Comparison of ENCODE assay signal across 8 cellular contexts in genomic region chr17:7834554-7834890, GRCh38. TPM values are rescaled to one million over a fixed set of nuclear protein-coding genes. Genes with fewer than 3 reads are reported as not detected.
DNase-seq lines count a peak whose midpoint lies in the region; ATAC-seq, FAIRE-seq and TF ChIP-seq lines count a peak whose summit lies in the region.

No MANE protein-coding gene starts in this region.

- peak overlapping the region; percentile 100 for H3K4me2 ChIP-seq in astrocyte (ENCODE audit: low read length)

- H3K9me3 Mint-ChIP-seq in astrocyte (ENCODE audit: unreplicated experiment): no peaks in the 10 kb centered on the region

- H3K9ac ChIP-seq in astrocyte (ENCODE audit: low read length) (peak overlapping the region; percentile 94), iPS-18a (ENCODE audit: low read length) (peak overlapping the region; percentile 47), skeletal muscle tissue (ENCODE audit: low read depth in 1 of 3, low read length in 3 of 3) (peak overlapping the region; percentile 95 to 99 (median 97))

- peak overlapping the region; percentile 98 for H3K27ac Mint-ChIP-seq in astrocyte (ENCODE audit: unreplicated experiment)

- H3K4me3 ChIP-seq in SJCRH30 (peak overlapping the region; percentile 72), astrocyte (ENCODE audit: insufficient read depth, low read depth, low read length) (peak overlapping the region; percentile 77), iPS-18a (ENCODE audit: low read length) (peak overlapping the region; percentile 58), skeletal muscle tissue (ENCODE audit: low read length in 3 of 3) (peak overlapping the region; percentile 83 to 97 (median 94))

- peaks cover 13% of the 10 kb centered on the region for H3K4me1 ChIP-seq in SJCRH30
- H3K4me1 ChIP-seq in astrocyte (ENCODE audit: insufficient read depth, low read length): peaks cover 46% of the 10 kb centered on the region
- peaks cover 22% of the 10 kb centered on the region for H3K4me1 ChIP-seq in iPS-18a (ENCODE audit: control insufficient read depth, low read depth, low read length)
- H3K4me1 ChIP-seq in skeletal muscle tissue (ENCODE audit: control insufficient read depth in 3 of 3, insufficient read depth in 3 of 3, low read length in 3 of 3): peaks cover 32 to 44% (median 34%) of the 10 kb centered on the region in 3 donors

- no peak overlapping the region for H3K27ac ChIP-seq in SJCRH30
- H3K27ac ChIP-seq in astrocyte (ENCODE audit: low read depth, low read length): peak overlapping the region; percentile 97
- H3K27ac ChIP-seq in iPS-18a (ENCODE audit: low read length): no peak overlapping the region
- peak overlapping the region; percentile 100 for H3K27ac ChIP-seq in skeletal muscle tissue (ENCODE audit: low read depth, low read length)

- H3K36me3 Mint-ChIP-seq in astrocyte (ENCODE audit: low read depth, unreplicated experiment): peaks cover 2% of the 10 kb centered on the region

- H3K36me3 ChIP-seq in SJCRH30: no peaks in the 10 kb centered on the region
- no peaks in the 10 kb centered on the region for H3K36me3 ChIP-seq in astrocyte (ENCODE audit: insufficient read depth, low read length)
- no peaks in the 10 kb centered on the region for H3K36me3 ChIP-seq in iPS-18a (ENCODE audit: control insufficient read depth, low read depth, low read length)
- H3K36me3 ChIP-seq in skeletal muscle tissue (ENCODE audit: control insufficient read depth in 3 of 3, insufficient read depth in 3 of 3, low read length in 3 of 3): no peaks in the 10 kb centered on the region

- peak overlapping the region; percentile 94 for H2AFZ ChIP-seq in astrocyte (ENCODE audit: low read depth, low read length)

- no peaks in the 10 kb centered on the region for H3K9me3 ChIP-seq in SJCRH30 (replicated peaks)
- H3K9me3 ChIP-seq in astrocyte (ENCODE audit: insufficient read depth, low read depth, low read length): no peaks in the 10 kb centered on the region
- H3K9me3 ChIP-seq in iPS-18a (ENCODE audit: control insufficient read depth, low read depth, low read length): no peaks in the 10 kb centered on the region
- no peaks in the 10 kb centered on the region for H3K9me3 ChIP-seq in skeletal muscle tissue (ENCODE audit: control insufficient read depth in 3 of 3, low read length in 3 of 3)

- peak; percentile 15 for ATAC-seq in GM19035 (IDR thresholded peaks at IDR 0.05; ENCODE audit: unreplicated experiment)
- no peak for ATAC-seq in GM21786 (IDR thresholded peaks at IDR 0.05; ENCODE audit: unreplicated experiment)
- no peak for ATAC-seq in GM18519 (IDR thresholded peaks at IDR 0.05; ENCODE audit: low FRiP score, unreplicated experiment)

- no peak for FAIRE-seq in astrocyte (lab: Jason Lieb, UNC)

- peaks cover 33% of the 10 kb centered on the region for H3K27me3 Mint-ChIP-seq in astrocyte (ENCODE audit: low read depth, unreplicated experiment)

- no peak for DNase-seq in SJCRH30
- DNase-seq in astrocyte (ENCODE audit: low read depth): no peak
- DNase-seq in epidermal melanocyte (ENCODE audit: insufficient read length, low spot score): no peak

- H3K27me3 ChIP-seq in SJCRH30 (no peaks in the 10 kb centered on the region), astrocyte (ENCODE audit: insufficient read depth, low read length) (peaks cover 6% of the 10 kb centered on the region), iPS-18a (ENCODE audit: control insufficient read depth, insufficient read depth, low read length) (peaks cover 43% of the 10 kb centered on the region), skeletal muscle tissue (ENCODE audit: control insufficient read depth in 3 of 3, insufficient read depth in 3 of 3, low read length in 3 of 3) (no peaks in the 10 kb centered on the region)

- peak overlapping the region; percentile 91 for H3K4me3 Mint-ChIP-seq in astrocyte (ENCODE audit: unreplicated experiment)

- TF ChIP-seq CTCF in astrocyte (IDR thresholded peaks at IDR 0.05; ENCODE audit: insufficient read depth, low read depth, low read length): no peak

- peaks cover 12% of the 10 kb centered on the region for H4K20me1 ChIP-seq in astrocyte (ENCODE audit: insufficient read depth, low read length)

- peaks cover 12% of the 10 kb centered on the region for H3K79me2 ChIP-seq in astrocyte (ENCODE audit: insufficient read depth, low read length)

- H3K4me1 Mint-ChIP-seq in astrocyte (ENCODE audit: low read depth, unreplicated experiment): peaks cover 22% of the 10 kb centered on the region

RNA-seq across cellular contexts. Expression of gene KDM6B, which starts 0.5 kb away (rescaled TPM):
- total RNA-seq in SJCRH30 (2014; rRNA removed; shearing (Covaris generic)): 6.4 and 9.0 TPM in 2 replicates
- total RNA-seq in astrocyte (50.4 and 54.1 TPM in 2 replicates), skeletal muscle tissue (2.6 TPM)

RNA-seq across cellular contexts. Expression of gene TMEM88, which starts 20.3 kb away (rescaled TPM):
- 0.36 and 0.63 TPM in 2 replicates for total RNA-seq in SJCRH30 (2014; rRNA removed; shearing (Covaris generic))
- total RNA-seq in astrocyte: 25.3 and 33.7 TPM in 2 replicates
- 7.3 TPM for total RNA-seq in skeletal muscle tissue

RNA-seq across cellular contexts. Expression of gene NAA38, which starts 22.8 kb away (rescaled TPM):
- total RNA-seq in SJCRH30 (2014; rRNA removed; shearing (Covaris generic)): 30.4 and 45.3 TPM in 2 replicates
- total RNA-seq in astrocyte (56.2 and 60.2 TPM in 2 replicates), skeletal muscle tissue (50.1 TPM)

RNA-seq across cellular contexts. Expression of gene CYB5D1, which starts 23.3 kb away (rescaled TPM):
- total RNA-seq in SJCRH30 (2014; rRNA removed; shearing (Covaris generic)): 3.5 and 5.3 TPM in 2 replicates
- total RNA-seq in astrocyte: 19.5 and 21.1 TPM in 2 replicates
- total RNA-seq in skeletal muscle tissue: 3.7 TPM

RNA-seq across cellular contexts. Expression of gene CHD3, which starts 54.1 kb away (rescaled TPM):
- 101 and 109 TPM in 2 replicates for total RNA-seq in SJCRH30 (2014; rRNA removed; shearing (Covaris generic))
- total RNA-seq in astrocyte (109 and 111 TPM in 2 replicates), skeletal muscle tissue (76.2 TPM)

Comparison
In these comparisons a context has a peak if more than half of its experiments do, and no peak if none do; other contexts are left out.
1. H3K27ac ChIP-seq: peak in astrocyte (single experiment) and skeletal muscle tissue (single experiment); none in SJCRH30 (single experiment) and iPS-18a (single experiment).
2. H3K9ac ChIP-seq: peak in every context shown above with its lines; median percentile 97 in skeletal muscle tissue; 94 in astrocyte; 47 in iPS-18a.
3. Peak in every context shown above with its lines, with median percentiles within 50 percentile points of each other: H3K4me3 ChIP-seq.